Comparison of ENCODE assay signal across 25 cellular contexts in the genomic region with DNA sequence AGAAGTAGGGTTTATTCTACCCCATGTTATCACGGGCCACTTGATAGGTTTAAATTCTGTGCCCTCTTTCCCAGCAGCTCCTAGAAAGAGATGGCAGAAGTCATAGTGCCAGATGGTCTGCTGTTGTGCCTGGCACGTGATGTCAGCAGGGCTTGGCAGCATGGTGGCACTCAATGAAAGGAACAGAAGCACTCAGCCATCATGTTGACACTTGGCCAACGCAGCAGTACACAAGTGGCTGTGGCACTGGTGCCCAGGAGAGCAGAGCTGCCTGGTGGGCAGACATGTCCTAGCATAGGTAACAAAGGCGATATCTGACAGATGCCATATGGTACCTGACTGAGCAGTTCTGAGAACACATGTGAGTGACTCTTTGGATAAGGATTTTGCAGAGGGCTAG.
DNase-seq lines count a peak whose midpoint lies in the region; ATAC-seq, FAIRE-seq and TF ChIP-seq lines count a peak whose summit lies in the region.
"Had no signal": no experiment of that assay in that cellular context is flagged by ENCODE, and none has a peak within 500 bp of the region (broad histone marks: within the 10 kb centered on the region; RNA-seq: fewer than 3 reads in every experiment).

No MANE protein-coding gene starts in this region.

- TF ChIP-seq EP300 in sigmoid colon (IDR thresholded peaks at IDR 0.05), result no peak

- peak; percentile 27 for FAIRE-seq in urothelium cell line (lab: Jason Lieb, UNC)
- FAIRE-seq: D721Med, RCC 7860 had no signal

- ATAC-seq in GM18517 (IDR thresholded peaks at IDR 0.05; ENCODE audit: unreplicated experiment), result no peak
- no peak for ATAC-seq in HG02759 (IDR thresholded peaks at IDR 0.05; ENCODE audit: unreplicated experiment)
- ATAC-seq: natural killer cell treated with Interleukin-12 subunit alpha and Interleukin-12 subunit beta and Interleukin-15 and Interleukin-18, amount 100 ng/mL, for 72 hours; right lobe of liver had no signal

- no peak for TF ChIP-seq POLR2A in sigmoid colon (IDR thresholded peaks at IDR 0.05)

- no peak overlapping the region for H3K4me3 ChIP-seq in sigmoid colon
- H3K4me3 ChIP-seq: ovary, right lobe of liver, SJSA1 had no signal

- no peaks in the 10 kb centered on the region for H3K27me3 ChIP-seq in sigmoid colon
- H3K27me3 ChIP-seq: ovary, right lobe of liver, SJSA1 had no signal

- peak; percentile 3 for DNase-seq in NCI-H82 (lab: John Stamatoyannopoulos, UW)
- no peak for DNase-seq in NCI-H82 treated with DMSO at 0.1 percent for 48 hours (lab: John Stamatoyannopoulos, UW; ENCODE audit: unreplicated experiment)
- DNase-seq in NCI-H2171 (lab: John Stamatoyannopoulos, UW), result peak; percentile 65
- peak; percentile 11 for DNase-seq in cerebellum (ENCODE audit: low spot score)
- DNase-seq in urothelium cell line (ENCODE audit: low spot score), result no peak
- DNase-seq in sigmoid colon, result no peak
- DNase-seq: ACHN; activated CD4-positive, alpha-beta T cell treated with anti-CD3 and anti-CD28 coated beads, Interleukin-2, amount 50 U/mL, for 1 hour; activated naive CD4-positive, alpha-beta T cell treated with anti-CD3 and anti-CD28 coated beads, Interleukin-2, amount 50 U/mL, for 16 hours; aorta; C1 segment of cervical spinal cord; erythroblast; foreskin fibroblast; GF-D8; HCEC 1CT; KBM-7; ovary; right lobe of liver; stimulated activated CD4-positive, alpha-beta T cell treated with anti-CD3 and anti-CD28 coated beads, Interleukin-15, amount 100 ng/mL, for 24 hours had no signal

- intact Hi-C loops in sigmoid colon (cut with DNase I), result no loop called here

- no peak overlapping the region for H3K27ac ChIP-seq in sigmoid colon
- H3K27ac ChIP-seq: ovary, right lobe of liver, SJSA1 had no signal

- TF ChIP-seq CTCF in sigmoid colon (IDR thresholded peaks at IDR 0.05), result no peak

- no peaks in the 10 kb centered on the region for H3K4me1 ChIP-seq in sigmoid colon
- H3K4me1 ChIP-seq: right lobe of liver, SJSA1 had no signal

- no peaks in the 10 kb centered on the region for H3K9me3 ChIP-seq in sigmoid colon
- H3K9me3 ChIP-seq: ovary, right lobe of liver, SJSA1 had no signal

- H3K36me3 ChIP-seq in sigmoid colon, result no peaks in the 10 kb centered on the region
- H3K36me3 ChIP-seq: ovary, right lobe of liver, SJSA1 had no signal

- 87% methylated on average over 4 of the region's 4 CpGs for whole genome bisulfite sequencing in sigmoid colon, 2 donors

Comparison
In these comparisons a context has a peak if more than half of its experiments do, and no peak if none do; other contexts are left out.
1. DNase-seq: peak in NCI-H82 (single experiment), NCI-H2171 (single experiment) and cerebellum (single experiment); none in NCI-H82 treated with DMSO at 0.1 percent for 48 hours (single experiment), urothelium cell line (single experiment) and sigmoid colon (single experiment).